1 cellular context compared by ENCODE assay signal in the genomic region with DNA sequence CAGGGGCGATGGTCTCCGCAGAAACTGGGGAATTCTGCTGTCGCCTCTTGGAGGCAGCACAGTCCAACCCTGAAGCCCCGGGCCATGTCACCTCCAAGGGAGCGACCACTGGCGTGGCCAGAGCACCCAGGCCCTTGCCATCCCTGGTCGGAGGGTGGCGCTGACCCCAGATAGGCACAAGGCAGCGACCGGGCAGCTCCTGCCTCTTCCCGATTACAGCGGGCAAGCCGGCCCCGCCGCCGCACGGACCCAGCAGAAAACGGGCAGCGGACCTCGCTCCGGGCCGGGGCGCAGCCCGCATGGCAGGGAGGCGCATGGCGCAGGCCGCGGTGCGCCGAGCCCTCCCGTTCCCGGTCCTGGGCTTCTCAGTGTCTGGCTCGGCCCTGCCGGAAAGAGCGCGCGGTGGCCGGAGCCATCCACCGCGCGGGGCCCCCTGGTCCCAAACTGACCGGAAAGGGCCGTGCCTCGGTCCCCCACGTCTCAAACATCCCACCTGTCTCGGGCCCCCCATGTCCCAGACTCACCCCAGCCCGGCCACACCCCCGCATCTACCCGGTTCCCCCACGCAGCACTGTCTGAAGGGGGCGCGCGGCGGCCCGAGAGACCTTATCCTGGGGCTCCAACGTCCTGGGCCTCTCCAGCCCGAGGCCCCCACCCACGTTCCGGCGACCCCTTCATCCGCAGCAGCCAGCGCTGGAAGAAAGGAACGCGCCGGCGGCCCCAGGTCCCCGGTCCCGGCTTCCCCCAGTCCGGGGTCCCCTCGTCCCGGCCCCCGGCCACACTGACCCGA.
TF ChIP-seq lines count a peak whose summit lies in the region.

No MANE protein-coding gene starts in this region.

TF ChIP-seq in IMR-90, 13 proteins besides CTCF, POLR2A, EP300 and RAD21:
- TF ChIP-seq SMC3 (IDR thresholded peaks at IDR 0.05; ENCODE audit: low read depth, low read length), result peak; percentile 17; the same call in 1 of the 2 replicates
- TF ChIP-seq NFE2L2 (IDR thresholded peaks at IDR 0.05; ENCODE audit: low read depth, low read length), result no peak
